Comparison of ENCODE assay signal across 10 cellular contexts in the genomic region with DNA sequence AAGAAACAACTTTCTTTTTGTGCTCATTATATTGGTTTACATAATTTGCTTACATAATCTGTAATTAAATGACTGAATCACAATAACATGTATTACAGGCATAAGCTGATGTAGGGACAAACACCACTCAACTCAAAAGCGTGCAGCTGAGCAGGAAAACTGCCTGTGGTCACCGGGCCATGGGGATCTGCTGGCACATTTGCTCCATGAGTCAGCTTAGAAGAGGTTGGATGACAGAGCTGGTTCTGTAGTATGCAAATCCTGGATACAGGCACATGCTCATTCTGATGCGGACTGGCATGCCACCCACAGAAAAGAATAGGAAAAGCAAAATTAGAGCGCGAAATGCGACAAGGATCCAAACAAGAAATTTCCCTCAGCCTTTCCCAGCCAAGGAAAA.
DNase-seq lines count a peak whose midpoint lies in the region; ATAC-seq and TF ChIP-seq lines count a peak whose summit lies in the region.
"Had no signal": no experiment of that assay in that cellular context is flagged by ENCODE, and none has a peak within 500 bp of the region (broad histone marks: within the 10 kb centered on the region; RNA-seq: fewer than 3 reads in every experiment).

No MANE protein-coding gene starts in this region.

- peak overlapping the region; percentile 22 for H3K4me3 ChIP-seq in adipocyte (ENCODE audit: low read length)
- H3K4me3 ChIP-seq in CD4-positive, alpha-beta memory T cell (ENCODE audit: low read length in 2 of 2): no peak overlapping the region
- no peak overlapping the region for H3K4me3 ChIP-seq in WERI-Rb-1 (ENCODE audit: low read depth, low read length)

- no peak for ATAC-seq in HG03432 (IDR thresholded peaks at IDR 0.05; ENCODE audit: unreplicated experiment)

- intact Hi-C loops in CD4-positive, alpha-beta memory T cell (cut with micrococcal nuclease): no loop called here

- POLR2A ChIA-PET in CD4-positive, alpha-beta memory T cell (lab: Charles Lee; ENCODE audit: partially characterized antibody): no interaction called here

- H3K4me1 ChIP-seq in adipocyte (ENCODE audit: control insufficient read depth, insufficient read depth, low read length): peaks cover 8% of the 10 kb centered on the region
- H3K4me1 ChIP-seq in CD4-positive, alpha-beta memory T cell (ENCODE audit: insufficient read depth, low read length): no peaks in the 10 kb centered on the region

- peak overlapping the region; percentile 37 for H3K9ac ChIP-seq in adipocyte (ENCODE audit: low read length)

- H3K27me3 Mint-ChIP-seq in CD4-positive, alpha-beta memory T cell: peaks cover 9% of the 10 kb centered on the region in 2 donors
- H3K27me3 Mint-ChIP-seq: dendritic cell treated with granulocyte-macrophage colony-stimulating factor and Interleukin-4, amounts not matched to agents 40 ng/mL and 50 ng/mL, for 4 days had no signal

- peaks cover 0 to 2% (median 0%) of the 10 kb centered on the region in 8 donors for H3K9me3 Mint-ChIP-seq in CD4-positive, alpha-beta memory T cell
- H3K9me3 Mint-ChIP-seq: stimulated activated naive CD8-positive, alpha-beta T cell treated with anti-CD3 and anti-CD28 coated beads, Interleukin-15, Interleukin-2, amounts not matched to agents 100 ng/mL and 50 ng/mL, for 24 hours had no signal

- H3K27ac Mint-ChIP-seq in CD4-positive, alpha-beta memory T cell: no peak overlapping the region
- H3K27ac Mint-ChIP-seq: dendritic cell treated with granulocyte-macrophage colony-stimulating factor and Interleukin-4, amounts not matched to agents 40 ng/mL and 50 ng/mL, for 4 days; stimulated activated naive CD8-positive, alpha-beta T cell treated with anti-CD3 and anti-CD28 coated beads, Interleukin-15, Interleukin-2, amounts not matched to agents 100 ng/mL and 50 ng/mL, for 24 hours had no signal

- H3K27me3 ChIP-seq in adipocyte (replicated peaks; ENCODE audit: control insufficient read depth, insufficient read depth, low read length) (no peaks in the 10 kb centered on the region), WERI-Rb-1 (ENCODE audit: insufficient read depth, low read depth, severe bottlenecking) (no peaks in the 10 kb centered on the region)
- no peaks in the 10 kb centered on the region for H3K27me3 ChIP-seq in CD4-positive, alpha-beta memory T cell (ENCODE audit: insufficient read depth, low read length)

- H3K4me1 Mint-ChIP-seq in CD4-positive, alpha-beta memory T cell: peaks cover 3 to 9% (median 5%) of the 10 kb centered on the region in 4 donors

- no peaks in the 10 kb centered on the region for H3K36me3 Mint-ChIP-seq in CD4-positive, alpha-beta memory T cell

- no peak for TF ChIP-seq CTCF in WERI-Rb-1 (IDR thresholded peaks at IDR 0.05; ENCODE audit: low read depth, low read length)

- no peaks in the 10 kb centered on the region for H3K36me3 ChIP-seq in adipocyte (ENCODE audit: control insufficient read depth, insufficient read depth, low read length, severe bottlenecking)
- no peaks in the 10 kb centered on the region for H3K36me3 ChIP-seq in CD4-positive, alpha-beta memory T cell (ENCODE audit: insufficient read depth, low read length)
- H3K36me3 ChIP-seq in WERI-Rb-1: no peaks in the 10 kb centered on the region

- CTCF ChIA-PET in CD4-positive, alpha-beta memory T cell (lab: Charles Lee; ENCODE audit: partially characterized antibody): no interaction called here

- DNase-seq in Ammon's horn (ENCODE audit: low spot score) (peak; percentile 90), HT-29 (ENCODE audit: low spot score) (peak; percentile 94), adipocyte (ENCODE audit: low read depth) (peak; percentile 96), iris pigment epithelial cell (ENCODE audit: low read depth) (peak; percentile 95), NCI-H2227 (lab: John Stamatoyannopoulos, UW; ENCODE audit: unreplicated experiment) (no peak), WERI-Rb-1 (no peak)
- DNase-seq in CD4-positive, alpha-beta memory T cell: no peak

- H3K27ac ChIP-seq in CD4-positive, alpha-beta memory T cell (ENCODE audit: low read depth, low read length): no peak overlapping the region
- H3K27ac ChIP-seq in WERI-Rb-1: no peak overlapping the region

- H3K9me3 ChIP-seq in adipocyte (ENCODE audit: control insufficient read depth, low read length) (no peaks in the 10 kb centered on the region), WERI-Rb-1 (ENCODE audit: severe bottlenecking) (no peaks in the 10 kb centered on the region)
- no peaks in the 10 kb centered on the region for H3K9me3 ChIP-seq in CD4-positive, alpha-beta memory T cell (ENCODE audit: control insufficient read depth in 1 of 2, low read length in 2 of 2)

- no peak overlapping the region for H3K4me3 Mint-ChIP-seq in CD4-positive, alpha-beta memory T cell
- H3K4me3 Mint-ChIP-seq: dendritic cell treated with granulocyte-macrophage colony-stimulating factor and Interleukin-4, amounts not matched to agents 40 ng/mL and 50 ng/mL, for 4 days; stimulated activated naive CD8-positive, alpha-beta T cell treated with anti-CD3 and anti-CD28 coated beads, Interleukin-15, Interleukin-2, amounts not matched to agents 100 ng/mL and 50 ng/mL, for 24 hours had no signal

Comparison
In these comparisons a context has a peak if more than half of its experiments do, and no peak if none do; other contexts are left out.
1. DNase-seq: peak in Ammon's horn (single experiment), HT-29 (single experiment), adipocyte (single experiment) and iris pigment epithelial cell (single experiment); none in CD4-positive, alpha-beta memory T cell (0 of 5), NCI-H2227 (single experiment) and WERI-Rb-1 (single experiment).